ENCODE assay signal across 11 cellular contexts in genomic region chr21:46152939-46153258, GRCh38. TPM values are rescaled to one million over a fixed set of nuclear protein-coding genes. Genes with fewer than 3 reads are reported as not detected.
DNase-seq lines count a peak whose midpoint lies in the region; ATAC-seq and TF ChIP-seq lines count a peak whose summit lies in the region.
"Had no signal": no experiment of that assay in that cellular context is flagged by ENCODE, and none has a peak within 500 bp of the region (broad histone marks: within the 10 kb centered on the region; RNA-seq: fewer than 3 reads in every experiment).

No MANE protein-coding gene starts in this region.

- no peaks in the 10 kb centered on the region for H3K9me3 Mint-ChIP-seq in natural killer cell treated with Interleukin-12 subunit alpha and Interleukin-12 subunit beta and Interleukin-15 and Interleukin-18, amount 100 ng/mL, for 72 hours
- H3K9me3 Mint-ChIP-seq: activated CD4-positive, alpha-beta T cell treated with anti-CD3 and anti-CD28 coated beads, Interleukin-2, amount 10 ng/mL, durations not matched to agents 7 days and 5 days had no signal

- H3K4me3 ChIP-seq in right atrium auricular region (peak overlapping the region in 1 of 2 donors; percentile 38), gastroesophageal sphincter (no peak overlapping the region), vagina (peak overlapping the region; percentile 17 to 18)

- no peaks in the 10 kb centered on the region for H3K27me3 ChIP-seq in right atrium auricular region
- peaks cover 7% of the 10 kb centered on the region for H3K27me3 ChIP-seq in gastroesophageal sphincter
- H3K27me3 ChIP-seq in vagina, result no peaks in the 10 kb centered on the region

- DNase-seq in Right ventricle myocardium inferior (ENCODE audit: missing footprints) (peak; percentile 60), right atrium auricular region (ENCODE audit: low spot score) (no peak), vagina (ENCODE audit: extremely low spot score in 2 of 2) (peak in 1 of 2 donors; percentile 83), hippocampal formation (lab: John Stamatoyannopoulos, UW) (no peak)
- peak; percentile 46 for DNase-seq in natural killer cell treated with Interleukin-12 subunit alpha and Interleukin-12 subunit beta and Interleukin-15 and Interleukin-18, amount 100 ng/mL, for 72 hours (ENCODE audit: low spot score)
- DNase-seq: KG1, NCI-H2171 treated with DMSO at 0.1 percent for 48 hours had no signal

- no peak overlapping the region for H3K27ac Mint-ChIP-seq in natural killer cell treated with Interleukin-12 subunit alpha and Interleukin-12 subunit beta and Interleukin-15 and Interleukin-18, amount 100 ng/mL, for 72 hours
- H3K27ac Mint-ChIP-seq: activated CD4-positive, alpha-beta T cell treated with anti-CD3 and anti-CD28 coated beads, Interleukin-2, amount 10 ng/mL, durations not matched to agents 7 days and 5 days had no signal

- no peaks in the 10 kb centered on the region for H3K4me1 Mint-ChIP-seq in natural killer cell treated with Interleukin-12 subunit alpha and Interleukin-12 subunit beta and Interleukin-15 and Interleukin-18, amount 100 ng/mL, for 72 hours (ENCODE audit: low read depth in 2 of 2)
- H3K4me1 Mint-ChIP-seq: activated CD4-positive, alpha-beta T cell treated with anti-CD3 and anti-CD28 coated beads, Interleukin-2, amount 10 ng/mL, durations not matched to agents 7 days and 5 days had no signal

- H3K4me1 ChIP-seq in right atrium auricular region, result peaks cover 0 to 12% of the 10 kb centered on the region in 2 donors
- H3K4me1 ChIP-seq in gastroesophageal sphincter, result peaks cover 0 to 13% (median 8%) of the 10 kb centered on the region in 3 donors
- H3K4me1 ChIP-seq in vagina, result peaks cover 12% of the 10 kb centered on the region

- TF ChIP-seq EP300 in gastroesophageal sphincter (IDR thresholded peaks at IDR 0.05), result no peak

- H3K9me3 ChIP-seq in right atrium auricular region (no peaks in the 10 kb centered on the region), gastroesophageal sphincter (no peaks in the 10 kb centered on the region), vagina (no peaks in the 10 kb centered on the region)

- H3K4me3 Mint-ChIP-seq in natural killer cell treated with Interleukin-12 subunit alpha and Interleukin-12 subunit beta and Interleukin-15 and Interleukin-18, amount 100 ng/mL, for 72 hours, result no peak overlapping the region
- H3K4me3 Mint-ChIP-seq: activated CD4-positive, alpha-beta T cell treated with anti-CD3 and anti-CD28 coated beads, Interleukin-2, amount 10 ng/mL, durations not matched to agents 7 days and 5 days had no signal

- TF ChIP-seq CTCF in right atrium auricular region (IDR thresholded peaks at IDR 0.05), result no peak
- no peak for TF ChIP-seq CTCF in gastroesophageal sphincter (IDR thresholded peaks at IDR 0.05)
- TF ChIP-seq CTCF in vagina (IDR thresholded peaks at IDR 0.05), result no peak

- WGBS in gastroesophageal sphincter (ENCODE audit: low coverage in 1 of 2), 2 donors, result 28% methylated on average over 5 of the region's 19 CpGs; no CpG with 5 or more reads in 1 of the 2 donors

- TF ChIP-seq POLR2A in gastroesophageal sphincter (IDR thresholded peaks at IDR 0.05), result no peak
- no peak for TF ChIP-seq POLR2A in vagina (IDR thresholded peaks at IDR 0.05)

- no peaks in the 10 kb centered on the region for H3K36me3 Mint-ChIP-seq in natural killer cell treated with Interleukin-12 subunit alpha and Interleukin-12 subunit beta and Interleukin-15 and Interleukin-18, amount 100 ng/mL, for 72 hours

- no peaks in the 10 kb centered on the region for H3K27me3 Mint-ChIP-seq in natural killer cell treated with Interleukin-12 subunit alpha and Interleukin-12 subunit beta and Interleukin-15 and Interleukin-18, amount 100 ng/mL, for 72 hours
- H3K27me3 Mint-ChIP-seq: activated CD4-positive, alpha-beta T cell treated with anti-CD3 and anti-CD28 coated beads, Interleukin-2, amount 10 ng/mL, durations not matched to agents 7 days and 5 days had no signal

- no peaks in the 10 kb centered on the region for H3K36me3 ChIP-seq in right atrium auricular region
- H3K36me3 ChIP-seq in gastroesophageal sphincter, result no peaks in the 10 kb centered on the region
- no peaks in the 10 kb centered on the region for H3K36me3 ChIP-seq in vagina

- intact Hi-C loops in Right ventricle myocardium inferior (cut with DNase I), result no loop called here
- intact Hi-C loops in vagina (cut with DNase I), result no loop called here

- H3K27ac ChIP-seq in right atrium auricular region (peak overlapping the region in 1 of 2 donors; percentile 14), gastroesophageal sphincter (peak overlapping the region in 1 of 4 donors; percentile 64), vagina (peak overlapping the region; percentile 70)

- ATAC-seq in Right ventricle myocardium inferior (peak; percentile 24), gastroesophageal sphincter (peak; percentile 19), GM19452 (IDR thresholded peaks at IDR 0.05; ENCODE audit: unreplicated experiment) (no peak), GM18502 (IDR thresholded peaks at IDR 0.05; ENCODE audit: poor library complexity, unreplicated experiment) (no peak)
- no peak for ATAC-seq in natural killer cell treated with Interleukin-12 subunit alpha and Interleukin-12 subunit beta and Interleukin-15 and Interleukin-18, amount 100 ng/mL, for 72 hours

RNA-seq across cellular contexts. Expression of gene FTCD, which starts 2.5 kb away (rescaled TPM):
- total RNA-seq in Right ventricle myocardium inferior (1.2 TPM), right atrium auricular region (under 1 TPM in 1 of 2 donors, not detected in 1; 0.24 TPM), gastroesophageal sphincter (1 to 10 TPM in 1 of 4 donors, under 1 TPM in 1, not detected in 2; 0.31 to 1.5 TPM), vagina (not detected)
- total RNA-seq in natural killer cell treated with Interleukin-12 subunit alpha and Interleukin-12 subunit beta and Interleukin-15 and Interleukin-18, amount 100 ng/mL, for 72 hours, result not detected
- total RNA-seq: activated CD4-positive, alpha-beta T cell treated with anti-CD3 and anti-CD28 coated beads, Interleukin-2, amount 10 ng/mL, durations not matched to agents 7 days and 5 days had no signal

RNA-seq across cellular contexts. Expression of gene SPATC1L, which starts 31.4 kb away (rescaled TPM):
- total RNA-seq in Right ventricle myocardium inferior (7.7 TPM), right atrium auricular region (10 to 100 TPM in 1 of 2 donors, 1 to 10 TPM in 1; 8.7 to 12.5 TPM), gastroesophageal sphincter (10 to 100 TPM in 1 of 4 donors, 1 to 10 TPM in 2, under 1 TPM in 1; 0.54 to 20.4 (median 7.9) TPM), vagina (5.2 TPM)
- total RNA-seq in natural killer cell treated with Interleukin-12 subunit alpha and Interleukin-12 subunit beta and Interleukin-15 and Interleukin-18, amount 100 ng/mL, for 72 hours, result 1 to 10 TPM in 1 of 2 donors, not detected in 1; 5.0 TPM

RNA-seq across cellular contexts. Expression of gene COL6A2, which starts 55.0 kb away (rescaled TPM):
- total RNA-seq in Right ventricle myocardium inferior (254 TPM), right atrium auricular region (100 to 1,000 TPM; 249 to 252 TPM), gastroesophageal sphincter (1,000 to 10,000 TPM in 3 of 4 donors, 100 to 1,000 TPM in 1; 720 to 1,286 (median 1,215) TPM), vagina (535 TPM)
- 1 to 10 TPM in 1 of 2 donors, under 1 TPM in 1; 0.88 to 4.2 TPM for total RNA-seq in natural killer cell treated with Interleukin-12 subunit alpha and Interleukin-12 subunit beta and Interleukin-15 and Interleukin-18, amount 100 ng/mL, for 72 hours

Comparison
In these comparisons a context has a peak if more than half of its experiments do, and no peak if none do; other contexts are left out.
1. DNase-seq: peak in Right ventricle myocardium inferior (single experiment) and natural killer cell treated with Interleukin-12 subunit alpha and Interleukin-12 subunit beta and Interleukin-15 and Interleukin-18, amount 100 ng/mL, for 72 hours (single experiment); none in right atrium auricular region (single experiment) and hippocampal formation (0 of 2).
2. ATAC-seq: peak in Right ventricle myocardium inferior (single experiment) and gastroesophageal sphincter (single experiment); none in natural killer cell treated with Interleukin-12 subunit alpha and Interleukin-12 subunit beta and Interleukin-15 and Interleukin-18, amount 100 ng/mL, for 72 hours (0 of 2), GM19452 (single experiment) and GM18502 (single experiment).
3. H3K4me3 ChIP-seq: peak in vagina (2 of 2); none in gastroesophageal sphincter (0 of 2).
4. RNA of gene COL6A2, which starts 55.0 kb away (total RNA-seq): 720 to 1,286 TPM in gastroesophageal sphincter, 535 TPM in vagina (single experiment), 254 TPM in Right ventricle myocardium inferior (single experiment) and 249 to 252 TPM in right atrium auricular region; 0.88 to 4.2 TPM in natural killer cell treated with Interleukin-12 subunit alpha and Interleukin-12 subunit beta and Interleukin-15 and Interleukin-18, amount 100 ng/mL, for 72 hours; every median in the first group is over 10 times any median in the second.